8 cellular contexts compared by ENCODE assay signal in the genomic region with DNA sequence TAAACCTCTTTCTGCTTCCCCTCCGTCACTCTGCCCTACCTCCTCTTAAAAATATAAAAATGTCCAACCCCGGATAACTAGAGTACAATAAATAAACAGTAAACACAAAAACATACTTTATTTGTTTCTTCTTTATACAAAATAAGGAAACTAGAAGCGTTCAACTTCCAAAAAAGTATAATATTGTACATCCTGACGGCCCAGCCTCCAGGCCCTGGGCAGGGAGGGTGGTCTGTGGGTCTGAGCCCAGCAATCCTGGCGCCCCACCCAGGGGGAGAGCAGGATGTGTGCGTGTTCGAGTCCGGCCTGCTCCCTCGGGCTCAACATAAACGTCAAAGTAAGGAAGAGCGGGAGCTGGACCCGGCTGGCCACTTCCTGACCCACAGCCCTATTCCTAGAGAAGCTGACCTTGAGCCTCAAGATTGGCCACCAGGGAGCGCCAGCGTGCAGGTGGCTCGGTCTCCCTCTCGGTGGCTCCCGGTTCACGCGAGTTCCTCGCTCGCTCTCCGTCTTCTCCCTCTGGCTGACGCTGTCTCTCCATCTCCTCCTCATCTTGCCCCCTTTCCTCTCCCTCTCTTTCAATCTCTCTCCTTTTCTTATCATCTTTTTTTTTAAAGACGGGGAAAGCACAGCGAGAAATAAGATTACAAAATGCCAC. TPM values are rescaled to one million over a fixed set of nuclear protein-coding genes. Genes with fewer than 3 reads are reported as not detected.
DNase-seq lines count a peak whose midpoint lies in the region; ATAC-seq and TF ChIP-seq lines count a peak whose summit lies in the region.

No MANE protein-coding gene starts in this region.

- no peaks in the 10 kb centered on the region for H3K36me3 ChIP-seq in HAP-1 (replicated peaks)

- ATAC-seq in HG03439 (IDR thresholded peaks at IDR 0.05; ENCODE audit: unreplicated experiment): no peak

- no peak overlapping the region for H3K27ac ChIP-seq in dorsolateral prefrontal cortex

- peak; percentile 4 to 6 for DNase-seq in AML-193 (lab: John Stamatoyannopoulos, UW)
- peak; percentile 73 to 91 for DNase-seq in HAP-1 (ENCODE audit: low spot score in 2 of 2)
- DNase-seq in NCI-H526 treated with DMSO at 0.1 percent for 48 hours (lab: John Stamatoyannopoulos, UW): peak; percentile 28
- peak; percentile 56 to 61 for DNase-seq in activated CD4-positive, alpha-beta T cell treated with anti-CD3 and anti-CD28 coated beads, Interleukin-2, amount 50 U/mL, for 4 hours
- peak; percentile 54 to 81 (median 66) for DNase-seq in dorsolateral prefrontal cortex
- DNase-seq in medulla oblongata (ENCODE audit: extremely low spot score): peak; percentile 85
- peak; percentile 44 for DNase-seq in stimulated activated CD8-positive, alpha-beta memory T cell treated with anti-CD3 and anti-CD28 coated beads, Interleukin-15, amount 100 ng/mL, for 1 hour (ENCODE audit: low read depth)

- H3K27me3 ChIP-seq in HAP-1 (ENCODE audit: low read depth) (peaks cover 63% of the 10 kb centered on the region), dorsolateral prefrontal cortex (peaks cover 1 to 85% (median 59%) of the 10 kb centered on the region in 45 donors)

- intact Hi-C loops in dorsolateral prefrontal cortex (cut with DNase I): loop anchor here (2.0 to 10.0 kb wide), 2 partner anchors 451 to 453 kb away; no protein-coding TSS in a partner anchor

- no peaks in the 10 kb centered on the region for H3K9me3 ChIP-seq in HAP-1

- in situ Hi-C loops in HAP-1 (cut with MboI; ENCODE audit: low sequenced_read_pairs): no loop called here

- H3K4me3 ChIP-seq in HAP-1 (peak overlapping the region; percentile 12; the same call in 1 of the 2 replicates), dorsolateral prefrontal cortex (peak overlapping the region in 33 of 59 donors; percentile 1 to 56 (median 31))

- no peaks in the 10 kb centered on the region for H3K4me1 ChIP-seq in HAP-1

- TF ChIP-seq CTCF in dorsolateral prefrontal cortex (IDR thresholded peaks at IDR 0.05 in 54 of 56, conservative IDR thresholded peaks at IDR 0.05 in 2 of 56; ENCODE audit: low read depth in 1 of 56, partially characterized antibody in 56 of 56): peak; percentile 43 to 87 (median 77)

RNA-seq across cellular contexts. Expression of a gene that starts 9.4 kb away (rescaled TPM):
- not detected for total RNA-seq in dorsolateral prefrontal cortex

RNA-seq across cellular contexts. Expression of a gene that starts 40.1 kb away (rescaled TPM):
- 10 to 100 TPM in 20 of 120 experiments, 1 to 10 TPM in 100; 2.7 to 21.9 (median 7.0) TPM for total RNA-seq in dorsolateral prefrontal cortex

RNA-seq across cellular contexts. Expression of a gene that starts 58.6 kb away (rescaled TPM):
- total RNA-seq in dorsolateral prefrontal cortex: 10 to 100 TPM in 43 of 120 experiments, 1 to 10 TPM in 77; 1.1 to 58.5 (median 7.4) TPM

Comparison
In these comparisons a context has a peak if more than half of its experiments do, and no peak if none do; other contexts are left out.
1. DNase-seq: peak in every context shown above with its lines; median percentile 85 in medulla oblongata; 82 in HAP-1; 66 in dorsolateral prefrontal cortex; 58 in activated CD4-positive, alpha-beta T cell treated with anti-CD3 and anti-CD28 coated beads, Interleukin-2, amount 50 U/mL, for 4 hours; 44 in stimulated activated CD8-positive, alpha-beta memory T cell treated with anti-CD3 and anti-CD28 coated beads, Interleukin-15, amount 100 ng/mL, for 1 hour; 28 in NCI-H526 treated with DMSO at 0.1 percent for 48 hours; 5 in AML-193.